ENCODE assay signal across 35 cellular contexts in the genomic region with DNA sequence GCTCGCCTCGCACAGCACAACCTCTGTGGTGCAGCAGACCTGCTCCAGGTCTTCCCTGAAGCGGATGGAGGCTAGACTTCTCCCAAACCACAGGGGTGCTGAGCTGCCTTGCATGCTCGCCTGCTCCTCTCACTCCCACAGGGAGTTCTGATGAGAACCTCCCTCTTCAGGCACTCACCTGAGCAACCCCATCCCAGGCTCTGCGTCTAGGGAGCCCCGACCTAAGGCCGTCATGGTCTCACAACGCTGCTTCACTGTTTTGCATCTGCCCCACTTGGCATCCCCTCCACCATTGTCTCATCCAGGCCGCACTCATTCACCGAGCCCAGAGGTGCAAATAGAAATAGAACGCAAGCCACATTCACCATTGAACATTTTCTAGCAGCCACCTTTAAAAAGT. TPM values are rescaled to one million over a fixed set of nuclear protein-coding genes. Genes with fewer than 3 reads are reported as not detected.
"Had no signal": no experiment of that assay in that cellular context is flagged by ENCODE, and none has a peak within 500 bp of the region (broad histone marks: within the 10 kb centered on the region; RNA-seq: fewer than 3 reads in every experiment).

No MANE protein-coding gene starts in this region.

- ATAC-seq: activated CD8-positive, alpha-beta T cell treated with anti-CD3 and anti-CD28 coated beads for 36 hours; activated naive CD8-positive, alpha-beta T cell treated with anti-CD3 and anti-CD28 coated beads, Interleukin-2, amount 50 U/mL, for 24 hours; activated T-cell treated with anti-CD3 and anti-CD28 coated beads, Interleukin-2, amount 50 U/mL, for 4 hours; body of pancreas had no signal

- H3K4me1 ChIP-seq: breast epithelium had no signal

- H3K27ac Mint-ChIP-seq: activated B cell treated with CpG ODN at 0.5 μM for 24 hours; activated CD4-positive, alpha-beta memory T cell treated with anti-CD3 and anti-CD28 coated beads for 36 hours; activated CD4-positive, alpha-beta T cell treated with anti-CD3 and anti-CD28 coated beads, Interleukin-2, amount 10 ng/mL, durations not matched to agents 7 days and 5 days; activated CD8-positive, alpha-beta T cell treated with anti-CD3 and anti-CD28 coated beads for 36 hours; activated naive CD4-positive, alpha-beta T cell treated with anti-CD3 and anti-CD28 coated beads, Interleukin-2, amount 10 ng/mL, durations not matched to agents 7 days and 5 days; activated naive CD4-positive, alpha-beta T cell treated with anti-CD3 and anti-CD28 coated beads, Interleukin-2, amount 50 U/mL, for 24 hours; activated naive CD8-positive, alpha-beta T cell; activated naive CD8-positive, alpha-beta T cell treated with anti-CD3 and anti-CD28 coated beads, Interleukin-2, amount 10 ng/mL, durations not matched to agents 7 days and 5 days; activated naive CD8-positive, alpha-beta T cell treated with anti-CD3 and anti-CD28 coated beads, Interleukin-2, amount 50 U/mL, for 24 hours; activated T-helper 2 cell treated with anti-CD3 and anti-CD28 coated beads, Interferon-gamma antibody, Interleukin-2, Interleukin-4, amounts not matched to agents 10 μg/mL and 5 μg/mL and 100 μg/mL, durations not matched to agents 14 hours and 24 hours and 36 hours; T-helper 1 cell treated with Interleukin-12 subunit alpha and Interleukin-12 subunit beta and Interleukin-4 antibody, amounts not matched to agents 30 μg/mL and 1 μg/mL, for 36 hours; T-helper 2 cell treated with Interferon-gamma antibody and Interleukin-4, amounts not matched to agents 5 μg/mL and 100 μg/mL, for 36 hours had no signal

- H3K36me3 Mint-ChIP-seq: activated CD4-positive, alpha-beta memory T cell treated with anti-CD3 and anti-CD28 coated beads for 36 hours; activated naive CD4-positive, alpha-beta T cell treated with anti-CD3 and anti-CD28 coated beads, Interleukin-2, amount 10 ng/mL, durations not matched to agents 7 days and 5 days; activated naive CD4-positive, alpha-beta T cell treated with anti-CD3 and anti-CD28 coated beads, Interleukin-2, amount 50 U/mL, for 24 hours; activated naive CD8-positive, alpha-beta T cell; activated naive CD8-positive, alpha-beta T cell treated with anti-CD3 and anti-CD28 coated beads, Interleukin-2, amount 10 ng/mL, durations not matched to agents 7 days and 5 days had no signal

- H3K4me3 ChIP-seq: body of pancreas, breast epithelium had no signal

- H3K27ac ChIP-seq: body of pancreas, brain microvascular endothelial cell, breast epithelium, VCaP had no signal

- H3K27me3 ChIP-seq: body of pancreas, brain microvascular endothelial cell had no signal

- H3K4me3 Mint-ChIP-seq: activated B cell treated with CpG ODN at 0.5 μM for 24 hours; activated CD4-positive, alpha-beta memory T cell treated with anti-CD3 and anti-CD28 coated beads for 36 hours; activated CD4-positive, alpha-beta T cell treated with anti-CD3 and anti-CD28 coated beads, Interleukin-2, amount 10 ng/mL, durations not matched to agents 7 days and 5 days; activated CD8-positive, alpha-beta T cell treated with anti-CD3 and anti-CD28 coated beads for 36 hours; activated naive CD4-positive, alpha-beta T cell treated with anti-CD3 and anti-CD28 coated beads, Interleukin-2, amount 10 ng/mL, durations not matched to agents 7 days and 5 days; activated naive CD4-positive, alpha-beta T cell treated with anti-CD3 and anti-CD28 coated beads, Interleukin-2, amount 50 U/mL, for 24 hours; activated naive CD8-positive, alpha-beta T cell; activated naive CD8-positive, alpha-beta T cell treated with anti-CD3 and anti-CD28 coated beads, Interleukin-2, amount 10 ng/mL, durations not matched to agents 7 days and 5 days; activated naive CD8-positive, alpha-beta T cell treated with anti-CD3 and anti-CD28 coated beads, Interleukin-2, amount 50 U/mL, for 24 hours; activated T-cell treated with anti-CD3 and anti-CD28 coated beads, Interleukin-2, amount 50 U/mL, for 4 hours; T-helper 1 cell treated with Interleukin-12 subunit alpha and Interleukin-12 subunit beta and Interleukin-4 antibody, amounts not matched to agents 30 μg/mL and 1 μg/mL, for 36 hours; T-helper 2 cell treated with Interferon-gamma antibody and Interleukin-4, amounts not matched to agents 5 μg/mL and 100 μg/mL, for 36 hours had no signal

- H3K9me3 ChIP-seq: body of pancreas, breast epithelium had no signal

- FAIRE-seq: astrocyte, TTC549 had no signal

- H3K36me3 ChIP-seq: brain microvascular endothelial cell, breast epithelium had no signal

- DNase-seq: activated B cell treated with CpG ODN at 0.5 μM for 24 hours; activated CD4-positive, alpha-beta memory T cell treated with anti-CD3 and anti-CD28 coated beads for 36 hours; activated CD4-positive, alpha-beta T cell treated with anti-CD3 and anti-CD28 coated beads for 4 hours; activated CD4-positive, alpha-beta T cell treated with anti-CD3 and anti-CD28 coated beads, Interleukin-2, amount 10 ng/mL, durations not matched to agents 7 days and 5 days; activated CD4-positive, CD25-positive, alpha-beta regulatory T cell treated with anti-CD3 and anti-CD28 coated beads, Interleukin-2, amount 50 U/mL, for 72 hours; activated CD8-positive, alpha-beta memory T cell treated with anti-CD3 and anti-CD28 coated beads, Interleukin-2, amount 50 U/mL, for 4 hours; activated CD8-positive, alpha-beta T cell treated with anti-CD3 and anti-CD28 coated beads for 36 hours; activated effector memory CD4-positive, alpha-beta T cell treated with Interleukin-2 at 50 U/mL for 16 hours; activated gamma-delta T cell; activated naive CD4-positive, alpha-beta T cell treated with anti-CD3 and anti-CD28 coated beads, Interleukin-2, amount 10 ng/mL, durations not matched to agents 7 days and 5 days; activated naive CD4-positive, alpha-beta T cell treated with Interleukin-2 at 50 U/mL for 16 hours; activated naive CD8-positive, alpha-beta T cell treated with anti-CD3 and anti-CD28 coated beads, Interleukin-2, amount 10 ng/mL, durations not matched to agents 7 days and 5 days; activated naive CD8-positive, alpha-beta T cell treated with anti-CD3 and anti-CD28 coated beads, Interleukin-2, amount 50 U/mL, for 24 hours; activated T-cell treated with anti-CD3 and anti-CD28 coated beads for 4 hours; activated T-cell treated with anti-CD3 and anti-CD28 coated beads, Interleukin-2, amount 50 U/mL, for 1 hour; activated T-cell treated with anti-CD3 and anti-CD28 coated beads, Interleukin-2, amount 50 U/mL, for 4 hours; amygdala; anterior cingulate cortex; body of pancreas; brain microvascular endothelial cell; central memory CD4-positive, alpha-beta T cell; T-helper 1 cell; T-helper 2 cell; T-helper 9 cell had no signal

- H3K9me3 Mint-ChIP-seq: activated B cell treated with CpG ODN at 0.5 μM for 24 hours; activated CD4-positive, alpha-beta memory T cell treated with anti-CD3 and anti-CD28 coated beads for 36 hours; activated CD8-positive, alpha-beta T cell treated with anti-CD3 and anti-CD28 coated beads for 36 hours; activated naive CD4-positive, alpha-beta T cell treated with anti-CD3 and anti-CD28 coated beads, Interleukin-2, amount 10 ng/mL, durations not matched to agents 7 days and 5 days; activated naive CD4-positive, alpha-beta T cell treated with anti-CD3 and anti-CD28 coated beads, Interleukin-2, amount 50 U/mL, for 24 hours; activated naive CD8-positive, alpha-beta T cell treated with anti-CD3 and anti-CD28 coated beads, Interleukin-2, amount 10 ng/mL, durations not matched to agents 7 days and 5 days; activated naive CD8-positive, alpha-beta T cell treated with anti-CD3 and anti-CD28 coated beads, Interleukin-2, amount 50 U/mL, for 24 hours; activated T-cell treated with anti-CD3 and anti-CD28 coated beads, Interleukin-2, amount 50 U/mL, for 4 hours; activated T-helper 2 cell treated with anti-CD3 and anti-CD28 coated beads, Interferon-gamma antibody, Interleukin-2, Interleukin-4, amounts not matched to agents 10 μg/mL and 5 μg/mL and 100 μg/mL, durations not matched to agents 14 hours and 24 hours and 36 hours; T-helper 1 cell treated with Interleukin-12 subunit alpha and Interleukin-12 subunit beta and Interleukin-4 antibody, amounts not matched to agents 30 μg/mL and 1 μg/mL, for 36 hours; T-helper 2 cell treated with Interferon-gamma antibody and Interleukin-4, amounts not matched to agents 5 μg/mL and 100 μg/mL, for 36 hours had no signal

RNA-seq across cellular contexts. Expression of a gene that starts 24.6 kb away (rescaled TPM):
- total RNA-seq: activated B cell treated with CpG ODN at 0.5 μM for 24 hours; activated CD4-positive, alpha-beta memory T cell treated with anti-CD3 and anti-CD28 coated beads for 36 hours; activated CD4-positive, alpha-beta T cell treated with anti-CD3 and anti-CD28 coated beads, Interleukin-2, amount 10 ng/mL, durations not matched to agents 7 days and 5 days; activated CD8-positive, alpha-beta memory T cell treated with anti-CD3 and anti-CD28 coated beads for 36 hours; activated CD8-positive, alpha-beta T cell treated with anti-CD3 and anti-CD28 coated beads for 36 hours; activated T-cell treated with anti-CD3 and anti-CD28 coated beads, Interleukin-2, amount 50 U/mL, for 4 hours; activated T-helper 2 cell treated with anti-CD3 and anti-CD28 coated beads, Interferon-gamma antibody, Interleukin-2, Interleukin-4, amounts not matched to agents 10 μg/mL and 5 μg/mL and 100 μg/mL, durations not matched to agents 14 hours and 24 hours and 36 hours; body of pancreas; breast epithelium; cardiac septum had no signal
